8 cellular contexts compared by ENCODE assay signal in the genomic region with DNA sequence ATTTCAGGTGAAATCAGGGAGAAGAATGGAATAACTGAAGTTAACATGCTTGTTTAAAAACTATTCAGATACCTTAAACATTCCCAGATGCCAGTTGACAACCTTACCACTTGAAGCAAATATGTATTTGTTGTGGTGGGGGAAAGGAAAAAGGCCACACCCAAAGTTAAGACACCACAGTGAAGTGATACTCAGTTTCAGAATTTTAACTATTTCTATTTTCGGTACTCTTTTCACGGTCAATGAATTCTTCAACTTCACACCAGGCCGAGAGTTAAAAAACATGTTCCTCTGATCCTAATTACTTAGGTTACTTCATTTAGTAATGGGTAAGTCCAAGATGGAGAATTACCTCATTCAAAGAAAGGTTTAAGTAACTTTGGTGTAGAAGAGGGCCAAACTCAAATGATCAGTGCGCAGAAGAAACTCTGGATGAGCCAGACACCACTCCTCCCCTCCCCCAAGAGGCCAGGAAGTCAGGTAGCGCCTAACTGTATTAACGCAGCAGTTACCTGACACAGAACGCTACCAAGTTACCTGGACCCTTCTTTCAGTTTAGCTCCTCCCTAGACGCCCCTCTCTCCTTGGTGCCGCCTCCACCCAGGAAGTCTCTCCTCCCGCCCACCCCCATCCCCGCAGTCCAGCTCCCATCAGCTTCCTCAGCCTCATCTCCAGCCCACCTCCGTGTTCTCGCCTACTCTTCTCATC. TPM values are rescaled to one million over a fixed set of nuclear protein-coding genes. Genes with fewer than 3 reads are reported as not detected.
DNase-seq lines count a peak whose midpoint lies in the region; ATAC-seq and TF ChIP-seq lines count a peak whose summit lies in the region.

No MANE protein-coding gene starts in this region.

- H4K20me1 ChIP-seq in neural cell (ENCODE audit: insufficient read depth): no peaks in the 10 kb centered on the region

- WGBS in esophagus muscularis mucosa: 5% methylated on average over 13 of the region's 13 CpGs

- H3K27ac ChIP-seq in esophagus muscularis mucosa (replicated peaks in 1 of 4) (peak overlapping the region; percentile 81 to 89 (median 86)), neural cell (ENCODE audit: low read length) (peak overlapping the region; percentile 75)

- TF ChIP-seq POLR2A in esophagus muscularis mucosa (IDR thresholded peaks at IDR 0.05; ENCODE audit: low read depth): no peak

- H3F3A ChIP-seq in neural cell (ENCODE audit: insufficient read depth, low read length, poor library complexity, severe bottlenecking): peaks cover 2% of the 10 kb centered on the region

- H3K9me3 ChIP-seq in esophagus muscularis mucosa (no peaks in the 10 kb centered on the region), neural cell (ENCODE audit: low read length) (no peaks in the 10 kb centered on the region)

- H3K4me3 ChIP-seq in esophagus muscularis mucosa (peak overlapping the region; percentile 78 to 95 (median 84)), neural cell (ENCODE audit: low read length) (peak overlapping the region; percentile 87)

- H3K36me3 ChIP-seq in esophagus muscularis mucosa (peaks cover 0 to 4% (median 0%) of the 10 kb centered on the region in 4 donors), neural cell (ENCODE audit: insufficient read depth, low read length) (no peaks in the 10 kb centered on the region)

- DNase-seq in CD1c-positive myeloid dendritic cell (ENCODE audit: extremely low spot score) (peak; percentile 24), HT-29 (ENCODE audit: low spot score) (peak; percentile 54), esophagus muscularis mucosa (ENCODE audit: extremely low spot score) (no peak), retina (no peak), UCSD-AML1 (lab: John Stamatoyannopoulos, UW; ENCODE audit: unreplicated experiment) (no peak)
- peak; percentile 18 for DNase-seq in activated CD4-positive, alpha-beta T cell treated with anti-CD3 and anti-CD28 coated beads, Interleukin-2, amount 50 U/mL, for 1 hour

- H2AFZ ChIP-seq in neural cell (ENCODE audit: low read depth, low read length): peak overlapping the region; percentile 85

- TF ChIP-seq EP300 in esophagus muscularis mucosa (IDR thresholded peaks at IDR 0.05) (no peak), neural cell (conservative IDR thresholded peaks at IDR 0.05; ENCODE audit: poor library complexity, severe bottlenecking) (no peak)

- TF ChIP-seq CTCF in esophagus muscularis mucosa (IDR thresholded peaks at IDR 0.05) (no peak), neural cell (IDR thresholded peaks at IDR 0.05; ENCODE audit: poor library complexity, severe bottlenecking) (no peak)

- peaks cover 44 to 56% (median 48%) of the 10 kb centered on the region in 4 donors for H3K4me1 ChIP-seq in esophagus muscularis mucosa

- intact Hi-C loops in esophagus muscularis mucosa (cut with DNase I): loop anchor here (5.0 kb wide), 1 partner anchor 314 kb away; a partner anchor contains a TSS

- peak overlapping the region; percentile 96 for H3K4me2 ChIP-seq in neural cell (ENCODE audit: low read length)

- H3K79me2 ChIP-seq in neural cell (replicated peaks; ENCODE audit: insufficient read depth, low read length): peaks cover 40% of the 10 kb centered on the region

- H3K9ac ChIP-seq in neural cell (ENCODE audit: low read length): peak overlapping the region; percentile 89

- H3K9me2 ChIP-seq in neural cell (ENCODE audit: insufficient read depth, low read length): no peaks in the 10 kb centered on the region

- no peak for TF ChIP-seq RAD21 in neural cell (conservative IDR thresholded peaks at IDR 0.05)

- H3K27me3 ChIP-seq in esophagus muscularis mucosa (no peaks in the 10 kb centered on the region), neural cell (ENCODE audit: insufficient read depth, low read depth, low read length) (no peaks in the 10 kb centered on the region)

- ATAC-seq in GM19395 (IDR thresholded peaks at IDR 0.05; ENCODE audit: unreplicated experiment): peak; percentile 31

TF ChIP-seq in neural cell, 6 proteins besides CTCF, POLR2A, EP300 and RAD21:
- TF ChIP-seq SMC3 (conservative IDR thresholded peaks at IDR 0.05; ENCODE audit: poor library complexity): no peak
- TF ChIP-seq, protein P1, sequence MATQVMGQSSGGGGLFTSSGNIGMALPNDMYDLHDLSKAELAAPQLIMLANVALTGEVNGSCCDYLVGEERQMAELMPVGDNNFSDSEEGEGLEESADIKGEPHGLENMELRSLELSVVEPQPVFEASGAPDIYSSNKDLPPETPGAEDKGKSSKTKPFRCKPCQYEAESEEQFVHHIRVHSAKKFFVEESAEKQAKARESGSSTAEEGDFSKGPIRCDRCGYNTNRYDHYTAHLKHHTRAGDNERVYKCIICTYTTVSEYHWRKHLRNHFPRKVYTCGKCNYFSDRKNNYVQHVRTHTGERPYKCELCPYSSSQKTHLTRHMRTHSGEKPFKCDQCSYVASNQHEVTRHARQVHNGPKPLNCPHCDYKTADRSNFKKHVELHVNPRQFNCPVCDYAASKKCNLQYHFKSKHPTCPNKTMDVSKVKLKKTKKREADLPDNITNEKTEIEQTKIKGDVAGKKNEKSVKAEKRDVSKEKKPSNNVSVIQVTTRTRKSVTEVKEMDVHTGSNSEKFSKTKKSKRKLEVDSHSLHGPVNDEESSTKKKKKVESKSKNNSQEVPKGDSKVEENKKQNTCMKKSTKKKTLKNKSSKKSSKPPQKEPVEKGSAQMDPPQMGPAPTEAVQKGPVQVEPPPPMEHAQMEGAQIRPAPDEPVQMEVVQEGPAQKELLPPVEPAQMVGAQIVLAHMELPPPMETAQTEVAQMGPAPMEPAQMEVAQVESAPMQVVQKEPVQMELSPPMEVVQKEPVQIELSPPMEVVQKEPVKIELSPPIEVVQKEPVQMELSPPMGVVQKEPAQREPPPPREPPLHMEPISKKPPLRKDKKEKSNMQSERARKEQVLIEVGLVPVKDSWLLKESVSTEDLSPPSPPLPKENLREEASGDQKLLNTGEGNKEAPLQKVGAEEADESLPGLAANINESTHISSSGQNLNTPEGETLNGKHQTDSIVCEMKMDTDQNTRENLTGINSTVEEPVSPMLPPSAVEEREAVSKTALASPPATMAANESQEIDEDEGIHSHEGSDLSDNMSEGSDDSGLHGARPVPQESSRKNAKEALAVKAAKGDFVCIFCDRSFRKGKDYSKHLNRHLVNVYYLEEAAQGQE (IDR thresholded peaks at IDR 0.05; ENCODE audit: borderline replicate concordance): no peak
- no peak for TF ChIP-seq POLR2AphosphoS5 (IDR thresholded peaks at IDR 0.05)
- TF ChIP-seq EZH2 (IDR thresholded peaks at IDR 0.05; ENCODE audit: borderline replicate concordance, insufficient read depth, low read length, poor library complexity, severe bottlenecking): no peak
- TF ChIP-seq MXI1 (conservative IDR thresholded peaks at IDR 0.05; ENCODE audit: poor library complexity, severe bottlenecking): no peak
- no peak for TF ChIP-seq TAF1 (IDR thresholded peaks at IDR 0.05; ENCODE audit: low read depth)

RNA-seq across cellular contexts. Expression of a gene that starts 0.7 kb away (rescaled TPM):
- total RNA-seq in HT-29 (2014; rRNA removed; shearing (Covaris generic)): 67.9 and 74.3 TPM in 2 replicates
- total RNA-seq in esophagus muscularis mucosa: 10 to 100 TPM; 68.8 to 74.9 (median 71.5) TPM
- 127 and 133 TPM in 2 replicates for polyA plus RNA-seq in neural cell
- 160 and 172 TPM in 2 replicates for polyA minus RNA-seq in neural cell

Comparison
In these comparisons a context has a peak if more than half of its experiments do, and no peak if none do; other contexts are left out.
1. DNase-seq: peak in CD1c-positive myeloid dendritic cell (single experiment), HT-29 (single experiment) and activated CD4-positive, alpha-beta T cell treated with anti-CD3 and anti-CD28 coated beads, Interleukin-2, amount 50 U/mL, for 1 hour (single experiment); none in esophagus muscularis mucosa (single experiment), retina (single experiment) and UCSD-AML1 (single experiment).